In genomic region chr17:66474258-66474657, GRCh38 we compare ENCODE assay signal across 26 cellular contexts.
A peak's percentile ranks its signal among the peaks of the same experiment; 100 is the strongest.
DNase-seq lines count a peak whose midpoint lies in the region; ATAC-seq, FAIRE-seq and TF ChIP-seq lines count a peak whose summit lies in the region.
"Had no signal": no experiment of that assay in that cellular context is flagged by ENCODE, and none has a peak within 500 bp of the region (broad histone marks: within the 10 kb centered on the region; RNA-seq: fewer than 3 reads in every experiment).

No MANE protein-coding gene starts in this region.

- peak overlapping the region; percentile 14 for H3K9ac ChIP-seq in HUES6 (ENCODE audit: low read length)
- no peak overlapping the region for H3K9ac ChIP-seq in H1 (replicated peaks in 1 of 4; ENCODE audit: extremely low read depth in 1 of 4, low read depth in 3 of 4, low read length in 3 of 4)

- H3K9me3 ChIP-seq in HUES6 (ENCODE audit: control insufficient read depth, insufficient read depth, low read depth, low read length) (no peaks in the 10 kb centered on the region), H1 (ENCODE audit: insufficient read depth in 2 of 2, low read depth in 1 of 2, low read length in 1 of 2) (no peaks in the 10 kb centered on the region)
- H3K9me3 ChIP-seq: ascending aorta, Caco-2 had no signal

- H3K4me1 ChIP-seq in HUES6 (ENCODE audit: control insufficient read depth, insufficient read depth, low read length), result peaks cover 45% of the 10 kb centered on the region
- peaks cover 4 to 27% (median 19%) of the 10 kb centered on the region in 4 experiments for H3K4me1 ChIP-seq in H1 (replicated peaks in 1 of 4; ENCODE audit: control insufficient read depth in 3 of 4, insufficient read depth in 4 of 4, low read length in 3 of 4)
- H3K4me1 ChIP-seq: ascending aorta had no signal

- H3K27me3 ChIP-seq in HUES6 (ENCODE audit: control insufficient read depth, insufficient read depth, low read length), result no peaks in the 10 kb centered on the region
- no peaks in the 10 kb centered on the region for H3K27me3 ChIP-seq in H1 (replicated peaks in 1 of 4; ENCODE audit: control insufficient read depth in 3 of 4, extremely low read depth in 1 of 4, insufficient read depth in 3 of 4, low read length in 3 of 4)
- H3K27me3 ChIP-seq: ascending aorta had no signal

- peak overlapping the region; percentile 70 for H3K27ac Mint-ChIP-seq in nephron progenitor cell
- H3K27ac Mint-ChIP-seq: activated naive CD4-positive, alpha-beta T cell treated with anti-CD3 and anti-CD28 coated beads, Interleukin-2, amount 50 U/mL, for 24 hours; dendritic cell treated with granulocyte-macrophage colony-stimulating factor and Interleukin-4, amounts not matched to agents 40 ng/mL and 50 ng/mL, for 4 days; HFFc6; immature natural killer cell; memory B cell had no signal

- H3K4me3 ChIP-seq in HUES6 (ENCODE audit: low read depth, low read length) (peak overlapping the region; percentile 13), H1 (ENCODE audit: extremely low read depth in 1 of 4, insufficient read depth in 2 of 4, low read depth in 3 of 4, low read length in 4 of 4) (peak overlapping the region in 3 of 4 experiments; percentile 19 to 50 (median 27); a peak in 5 of 8 replicates), foreskin fibroblast (ENCODE audit: low read depth in 1 of 2, low read length in 2 of 2) (no peak overlapping the region)
- H3K4me3 ChIP-seq: ascending aorta had no signal

- H4K5ac ChIP-seq in H1 (ENCODE audit: insufficient read length, low read depth, low read length), result peak overlapping the region; percentile 69

- peak overlapping the region; percentile 44; the same call in 1 of the 2 replicates for H3K18ac ChIP-seq in H1 (ENCODE audit: extremely low read depth, low read length)

- no peak overlapping the region for H4K8ac ChIP-seq in H1 (ENCODE audit: extremely low read depth, insufficient read depth, low read length)

- no peak for TF ChIP-seq CTCF in H1 (IDR thresholded peaks at IDR 0.05; ENCODE audit: control extremely low read depth in 1 of 3, insufficient read depth in 1 of 3, low read depth in 1 of 3, low read length in 3 of 3)
- no peak for TF ChIP-seq CTCF in nephron progenitor cell (IDR thresholded peaks at IDR 0.05)
- TF ChIP-seq CTCF in foreskin fibroblast (IDR thresholded peaks at IDR 0.05; ENCODE audit: low read depth, low read length), result no peak

- H3K27ac ChIP-seq in HUES6 (ENCODE audit: low read depth, low read length) (peak overlapping the region; percentile 57; the same call in 1 of the 2 replicates), H1 (ENCODE audit: low read depth, low read length) (peak overlapping the region; percentile 54)
- H3K27ac ChIP-seq: ascending aorta had no signal

- H2BK120ac ChIP-seq in H1 (replicated peaks; ENCODE audit: low read depth, low read length), result no peak overlapping the region

- H3K14ac ChIP-seq in H1 (ENCODE audit: insufficient read length), result no peak overlapping the region

- no peak overlapping the region for H3K23ac ChIP-seq in H1 (ENCODE audit: insufficient read length)

- H2AFZ ChIP-seq in H1 (ENCODE audit: low read length), result no peak overlapping the region

- H4K91ac ChIP-seq in H1 (replicated peaks; ENCODE audit: insufficient read length, low read length), result no peak overlapping the region

- H3K56ac ChIP-seq in H1 (replicated peaks; ENCODE audit: insufficient read length, low read depth, low read length), result no peak overlapping the region

- H2BK20ac ChIP-seq in H1 (ENCODE audit: low read length), result 0 out of 2 replicates have a peak overlapping the region, but pooled peaks have one; percentile 72

- POLR2A ChIA-PET in H1 (lab: Charles Lee; ENCODE audit: partially characterized antibody), result interaction anchor here (0.8 to 1.7 kb wide), 4 partner anchors 10 to 36 kb away, joined by 3 to 11 read pairs (median 3); no protein-coding TSS in a partner anchor

- peak overlapping the region; percentile 63 to 76 for H3K4me2 ChIP-seq in H1 (ENCODE audit: insufficient read depth in 1 of 2, low read depth in 2 of 2, low read length in 2 of 2)

- H3K9me3 Mint-ChIP-seq in nephron progenitor cell, result peaks cover 4% of the 10 kb centered on the region
- H3K9me3 Mint-ChIP-seq: activated naive CD4-positive, alpha-beta T cell treated with anti-CD3 and anti-CD28 coated beads, Interleukin-2, amount 50 U/mL, for 24 hours; HFFc6 had no signal

- peak overlapping the region; percentile 6; the same call in 1 of the 2 replicates for H2BK5ac ChIP-seq in H1 (ENCODE audit: low read depth, low read length)

- 0 out of 2 replicates have a peak, but pooled peaks cover 4% of the 10 kb centered on the region for H3K23me2 ChIP-seq in H1 (ENCODE audit: low read depth, low read length)

- H3K36me3 ChIP-seq in HUES6 (ENCODE audit: control insufficient read depth, insufficient read depth, low read length) (no peaks in the 10 kb centered on the region), H1 (ENCODE audit: control insufficient read depth in 2 of 4, insufficient read depth in 4 of 4, low read length in 3 of 4) (no peaks in the 10 kb centered on the region)
- H3K36me3 ChIP-seq: ascending aorta had no signal

- H2AK5ac ChIP-seq in H1 (ENCODE audit: low read depth, low read length), result no peak overlapping the region; the same call in 1 of the 2 replicates

- no peak overlapping the region for H2BK15ac ChIP-seq in H1 (ENCODE audit: low read length)

- no peak for TF ChIP-seq EP300 in H1 (IDR thresholded peaks at IDR 0.05; ENCODE audit: borderline replicate concordance in 1 of 2, low read depth in 2 of 2, low read length in 2 of 2)

- peaks cover 0 to 3% of the 10 kb centered on the region in 2 experiments; a peak in 2 of 4 replicates for H3K79me2 ChIP-seq in H1 (ENCODE audit: control insufficient read depth in 1 of 2, insufficient read depth in 2 of 2, low read length in 2 of 2)

- 58% methylated on average over 1 of the region's 1 CpG; no CpG with 5 or more reads in 1 of the 2 experiments for WGBS in H1 (ENCODE audit: extremely low coverage in 1 of 2, insufficient coverage in 1 of 2, insufficient read length in 1 of 2, insufficient replicate concordance in 2 of 2, low coverage in 1 of 2, low lambda C conversion rate in 2 of 2, missing lambda C conversion rate in 1 of 2), 2 experiments

- peaks cover 0 to 1% of the 10 kb centered on the region in 2 experiments for H4K20me1 ChIP-seq in H1 (replicated peaks in 1 of 2; ENCODE audit: control insufficient read depth in 1 of 2, insufficient read depth in 2 of 2, low read length in 2 of 2)

- TF ChIP-seq POLR2A in H1 (IDR thresholded peaks at IDR 0.05; ENCODE audit: control extremely low read depth in 1 of 2, low read depth in 2 of 2, low read length in 2 of 2), result 0 out of 3 replicates have a peak, but pooled peaks of 1 of the 2 experiments have one; percentile 15

- no peak overlapping the region for H3K4me3 Mint-ChIP-seq in nephron progenitor cell
- H3K4me3 Mint-ChIP-seq: activated naive CD4-positive, alpha-beta T cell treated with anti-CD3 and anti-CD28 coated beads, Interleukin-2, amount 50 U/mL, for 24 hours; dendritic cell treated with granulocyte-macrophage colony-stimulating factor and Interleukin-4, amounts not matched to agents 40 ng/mL and 50 ng/mL, for 4 days; HFFc6; immature natural killer cell; memory B cell had no signal

- no peak for ATAC-seq in GM19397 (IDR thresholded peaks at IDR 0.05; ENCODE audit: unreplicated experiment)
- no peak for ATAC-seq in HG03432 (IDR thresholded peaks at IDR 0.05; ENCODE audit: unreplicated experiment)

- CTCF ChIA-PET in H1 (lab: Charles Lee; ENCODE audit: partially characterized antibody), result interaction anchor here (0.7 to 2.1 kb wide), 12 partner anchors 8 to 218 kb away, joined by 3 to 19 read pairs (median 3); no protein-coding TSS in a partner anchor

- no peaks in the 10 kb centered on the region for H3K36me3 Mint-ChIP-seq in nephron progenitor cell (ENCODE audit: low read depth)
- H3K36me3 Mint-ChIP-seq: memory B cell had no signal

- no peak overlapping the region; the same call in 1 of the 2 replicates for H2BK12ac ChIP-seq in H1 (ENCODE audit: low read depth, low read length)

- no peaks in the 10 kb centered on the region; the same call in 1 of the 2 replicates for H3K79me1 ChIP-seq in H1 (ENCODE audit: low read depth, low read length)

- no peak overlapping the region for H3K4ac ChIP-seq in H1 (replicated peaks; ENCODE audit: insufficient read length, low read depth, low read length)

- no peak for TF ChIP-seq RAD21 in H1 (IDR thresholded peaks at IDR 0.05 in 1 of 2, conservative IDR thresholded peaks at IDR 0.05 in 1 of 2; ENCODE audit: low read depth in 2 of 2, low read length in 2 of 2)

- H3K27me3 Mint-ChIP-seq in nephron progenitor cell (ENCODE audit: low read depth, poor library complexity), result peaks cover 5% of the 10 kb centered on the region
- H3K27me3 Mint-ChIP-seq: activated naive CD4-positive, alpha-beta T cell treated with anti-CD3 and anti-CD28 coated beads, Interleukin-2, amount 50 U/mL, for 24 hours; dendritic cell treated with granulocyte-macrophage colony-stimulating factor and Interleukin-4, amounts not matched to agents 40 ng/mL and 50 ng/mL, for 4 days had no signal

- no peak for FAIRE-seq in H1 (lab: Jason Lieb, UNC)
- FAIRE-seq: GM12891 had no signal

- peaks cover 43% of the 10 kb centered on the region for H3K4me1 Mint-ChIP-seq in nephron progenitor cell
- H3K4me1 Mint-ChIP-seq: memory B cell had no signal

- DNase-seq in NCI-H1417 (lab: John Stamatoyannopoulos, UW), result peak in 2 of 3 experiments; percentile 27 to 39
- no peak for DNase-seq in NCI-H1417 treated with DMSO at 0.1 percent for 48 hours (lab: John Stamatoyannopoulos, UW)
- no peak for DNase-seq in H1 (ENCODE audit: low read depth in 1 of 2, low spot score in 2 of 2)
- no peak for DNase-seq in nephron progenitor cell
- no peak for DNase-seq in foreskin fibroblast
- DNase-seq: activated CD4-positive, alpha-beta T cell treated with anti-CD3 and anti-CD28 coated beads, Interleukin-2, amount 50 U/mL, for 48 hours; activated CD4-positive, CD25-positive, alpha-beta regulatory T cell; activated CD8-positive, alpha-beta memory T cell treated with anti-CD3 and anti-CD28 coated beads, Interleukin-2, amount 50 U/mL, for 4 hours; caudate nucleus; HFFc6; immature natural killer cell; NCI-H1436; NCI-H82; occipital lobe; SIG-M5; SW 1271; trophoblast cell had no signal

TF ChIP-seq in H1, 55 proteins besides CTCF, POLR2A, EP300 and RAD21 (continues in another document):
- TF ChIP-seq MAFK (IDR thresholded peaks at IDR 0.05; ENCODE audit: low read depth, low read length) (no peak), GABPA (IDR thresholded peaks at IDR 0.05; ENCODE audit: borderline replicate concordance, insufficient read depth, low read length) (no peak), ZNF274 (IDR thresholded peaks at IDR 0.05; ENCODE audit: borderline replicate concordance, extremely low read depth, low read length) (no peak), POU5F1 (IDR thresholded peaks at IDR 0.05; ENCODE audit: low read depth, low read length) (peak; percentile 97), RBBP5 (IDR thresholded peaks at IDR 0.05; ENCODE audit: borderline replicate concordance, low read depth, low read length) (no peak), TAF1 (IDR thresholded peaks at IDR 0.05; ENCODE audit: low read depth, low read length) (0 out of 2 replicates have a peak, but pooled peaks have one; percentile 28), YY1 (IDR thresholded peaks at IDR 0.05; ENCODE audit: low read depth, low read length) (peak; percentile 73), CHD2 (IDR thresholded peaks at IDR 0.05; ENCODE audit: low read length) (no peak), KDM1A (IDR thresholded peaks at IDR 0.05; ENCODE audit: borderline replicate concordance, low read length) (no peak)

Comparison
In these comparisons a context has a peak if more than half of its experiments do, and no peak if none do; other contexts are left out.
1. DNase-seq: peak in NCI-H1417 (2 of 3); none in NCI-H1417 treated with DMSO at 0.1 percent for 48 hours (single experiment), H1 (0 of 2), nephron progenitor cell (single experiment) and foreskin fibroblast (0 of 2).
2. H3K4me3 ChIP-seq: peak in HUES6 (single experiment) and H1 (3 of 4); none in foreskin fibroblast (0 of 2).